Comparison of ENCODE assay signal across 8 cellular contexts in the genomic region with DNA sequence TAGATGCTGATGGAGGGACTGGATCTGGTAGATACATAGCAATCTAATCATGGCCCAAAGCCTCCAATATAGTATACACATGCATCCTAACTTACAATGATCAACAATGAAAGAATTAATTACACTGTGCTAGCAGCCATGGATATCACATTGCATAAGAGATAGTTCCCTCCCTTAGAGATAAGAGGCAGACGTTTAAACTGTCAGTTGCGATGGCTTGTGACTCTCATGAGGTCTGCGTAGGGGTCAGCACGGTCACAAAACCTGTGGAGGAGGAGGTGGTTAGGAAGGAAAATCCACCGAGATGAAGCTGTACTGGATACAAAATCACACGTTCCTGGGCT. TPM values are rescaled to one million over a fixed set of nuclear protein-coding genes. Genes with fewer than 3 reads are reported as not detected.
DNase-seq lines count a peak whose midpoint lies in the region; ATAC-seq, FAIRE-seq and TF ChIP-seq lines count a peak whose summit lies in the region.

No MANE protein-coding gene starts in this region.

- no peaks in the 10 kb centered on the region for H3K9me3 Mint-ChIP-seq in activated T-cell treated with anti-CD3 and anti-CD28 coated beads, Interleukin-2, amount 50 U/mL, for 24 hours

- TF ChIP-seq POLR2A in HepG2 (IDR thresholded peaks at IDR 0.05; ENCODE audit: insufficient read depth in 1 of 2, low read depth in 2 of 2, low read length in 2 of 2), result no peak
- no peak for TF ChIP-seq POLR2A in tibial nerve (IDR thresholded peaks at IDR 0.05)

- H3K27me3 Mint-ChIP-seq in activated T-cell treated with anti-CD3 and anti-CD28 coated beads, Interleukin-2, amount 50 U/mL, for 24 hours, result peaks cover 11% of the 10 kb centered on the region

- no peak for TF ChIP-seq CTCF in HepG2 (CRISPR knock-in tag; IDR thresholded peaks at IDR 0.05)
- no peak for TF ChIP-seq CTCF in tibial nerve (IDR thresholded peaks at IDR 0.05)

- H3K4me3 Mint-ChIP-seq in activated T-cell treated with anti-CD3 and anti-CD28 coated beads, Interleukin-2, amount 50 U/mL, for 24 hours, result peak overlapping the region; percentile 98

- BruUV-seq in HepG2 (replicated peaks; lab: Mats Ljungman, UMichigan), result no TSS peak

- H3K4me3 ChIP-seq in adipocyte (ENCODE audit: low read length), result peak overlapping the region; percentile 89
- H3K4me3 ChIP-seq in HepG2 (replicated peaks in 1 of 3; ENCODE audit: insufficient read depth in 1 of 3, low read depth in 2 of 3, low read length in 3 of 3), result peak overlapping the region; percentile 57 to 87 (median 73)
- H3K4me3 ChIP-seq in tibial nerve, result peak overlapping the region; percentile 62 to 96 (median 78)

- H3K9ac ChIP-seq in adipocyte (ENCODE audit: low read length) (peak overlapping the region; percentile 78), HepG2 (ENCODE audit: insufficient read depth, low read depth, low read length) (no peak overlapping the region)

- no peak overlapping the region for H3K27ac ChIP-seq in HepG2 (ENCODE audit: extremely low read length, insufficient read depth, low read length)
- H3K27ac ChIP-seq in tibial nerve, result peak overlapping the region; percentile 33 to 95 (median 90)

- CTCF ChIA-PET in HepG2 (lab: Yijun Ruan, JAX; ENCODE audit: low intra/inter-chr PET ratio, low total read pairs), result no interaction called here

- DNase-seq in activated T-cell treated with anti-CD3 and anti-CD28 coated beads, Interleukin-2, amount 50 U/mL, for 24 hours, result no peak
- DNase-seq in activated T-cell treated with anti-CD3 and anti-CD28 coated beads for 4 hours (no peak), adipocyte (ENCODE audit: low read depth) (no peak), HepG2 (ENCODE audit: low spot score) (no peak), tibial nerve (ENCODE audit: low spot score in 2 of 2) (no peak), NCI-H2196 treated with DMSO at 0.1 percent for 48 hours (lab: John Stamatoyannopoulos, UW; ENCODE audit: unreplicated experiment) (no peak)

- intact Hi-C loops in HepG2 (cut with micrococcal nuclease; ENCODE audit: unreplicated experiment), result loop anchor here (5.0 to 10.0 kb wide), 2 partner anchors 205 to 313 kb away; no protein-coding TSS in a partner anchor

- peaks cover 15% of the 10 kb centered on the region for H3K4me1 ChIP-seq in adipocyte (ENCODE audit: control insufficient read depth, insufficient read depth, low read length)
- peaks cover 40% of the 10 kb centered on the region for H3K4me1 ChIP-seq in HepG2 (ENCODE audit: insufficient read depth, low read length)
- peaks cover 0 to 36% (median 8%) of the 10 kb centered on the region in 4 donors for H3K4me1 ChIP-seq in tibial nerve

- TF ChIP-seq RAD21 in HepG2 (CRISPR knock-in tag; IDR thresholded peaks at IDR 0.05), result no peak

- H3K36me3 ChIP-seq in adipocyte (ENCODE audit: control insufficient read depth, insufficient read depth, low read length, severe bottlenecking), result no peaks in the 10 kb centered on the region
- H3K36me3 ChIP-seq in HepG2 (replicated peaks in 1 of 2; ENCODE audit: control insufficient read depth in 1 of 2, insufficient read depth in 2 of 2, low read length in 2 of 2), result no peaks in the 10 kb centered on the region
- H3K36me3 ChIP-seq in tibial nerve, result no peaks in the 10 kb centered on the region

- H3K4me2 ChIP-seq in HepG2 (ENCODE audit: low read depth, low read length), result peak overlapping the region; percentile 91

- peak overlapping the region; percentile 20 for H2AFZ ChIP-seq in HepG2 (ENCODE audit: low read length)

- H3K4me1 Mint-ChIP-seq in activated T-cell treated with anti-CD3 and anti-CD28 coated beads, Interleukin-2, amount 50 U/mL, for 24 hours (ENCODE audit: low read depth), result peaks cover 46% of the 10 kb centered on the region

- H3K36me3 Mint-ChIP-seq in activated T-cell treated with anti-CD3 and anti-CD28 coated beads, Interleukin-2, amount 50 U/mL, for 24 hours (ENCODE audit: low read depth), result peaks cover 33% of the 10 kb centered on the region

- in situ Hi-C loops in HepG2 (cut with HindIII; ENCODE audit: extremely low pct_ligation_motif_present, low pct_unique_long_range_greater_than_20kb), result no loop called here

- 0% methylated on average over 6 of the region's 6 CpGs for WGBS in HepG2 (ENCODE audit: low lambda C conversion rate)
- WGBS in tibial nerve, 2 donors, result 18 to 27% methylated on average over 5 to 6 of the region's 6 CpGs

- TF ChIP-seq EP300 in HepG2 (IDR thresholded peaks at IDR 0.05; ENCODE audit: low read depth in 2 of 2, low read length in 2 of 2) (no peak), HepG2 (CRISPR knock-in tag; IDR thresholded peaks at IDR 0.05; ENCODE audit: borderline replicate concordance) (no peak), tibial nerve (IDR thresholded peaks at IDR 0.05) (no peak)

- H3K27me3 ChIP-seq in adipocyte (replicated peaks; ENCODE audit: control insufficient read depth, insufficient read depth, low read length) (peaks cover 5% of the 10 kb centered on the region), HepG2 (ENCODE audit: control insufficient read depth in 1 of 2, insufficient read depth in 2 of 2, low read length in 2 of 2) (peaks cover 8 to 38% of the 10 kb centered on the region in 2 experiments; a peak in 3 of 5 replicates), tibial nerve (peaks cover 0 to 14% of the 10 kb centered on the region in 2 donors)

- ATAC-seq in HepG2 (no peak), GM21737 (IDR thresholded peaks at IDR 0.05; ENCODE audit: unreplicated experiment) (no peak), GM19035 (IDR thresholded peaks at IDR 0.05; ENCODE audit: unreplicated experiment) (no peak)

- peak overlapping the region; percentile 92 for H3K27ac Mint-ChIP-seq in activated T-cell treated with anti-CD3 and anti-CD28 coated beads, Interleukin-2, amount 50 U/mL, for 24 hours

- H3K79me2 ChIP-seq in HepG2 (ENCODE audit: insufficient read depth, low read length), result peaks cover 25% of the 10 kb centered on the region

- H3K9me3 ChIP-seq in adipocyte (ENCODE audit: control insufficient read depth, low read length) (no peaks in the 10 kb centered on the region), HepG2 (ENCODE audit: low read length) (no peaks in the 10 kb centered on the region), tibial nerve (no peaks in the 10 kb centered on the region)

- no peaks in the 10 kb centered on the region for H4K20me1 ChIP-seq in HepG2 (ENCODE audit: insufficient read depth, low read length)

- POLR2A ChIA-PET in HepG2 (lab: Yijun Ruan, JAX), result interaction anchor here (0.9 to 2.1 kb wide), 10 partner anchors 8 to 1279 kb away, joined by 3 to 22 read pairs (median 4); partner anchors contain the start of genes RNU4ATAC and TMEM185B

- FAIRE-seq in HepG2 (lab: Jason Lieb, UNC), result no peak

RNA-seq across cellular contexts. Expression of gene RALB, which starts 0.8 kb away (rescaled TPM):
- total RNA-seq in HepG2 (2016; rRNA removed; fragmentation: Illumina TruSeq; extraction: Trizol) (43.2 and 65.4 TPM in 2 replicates), tibial nerve (10 to 100 TPM; 35.1 to 40.4 (median 39.8) TPM)
- total RNA-seq in HepG2 (2016; cell fraction: cytosol; rRNA removed; fragmentation: Illumina TruSeq; extraction: Trizol; ENCODE audit: low read depth), result 14.7 and 15.0 TPM in 2 replicates
- 46.9 and 63.2 TPM in 2 replicates for total RNA-seq in HepG2 (2016; cell fraction: insoluble cytoplasmic fraction; rRNA removed; fragmentation: Illumina TruSeq; extraction: Trizol)
- total RNA-seq in HepG2 (2016; cell fraction: membrane; rRNA removed; fragmentation: Illumina TruSeq; extraction: Trizol), result 40.6 and 40.7 TPM in 2 replicates
- 18.9 and 20.9 TPM in 2 replicates for total RNA-seq in HepG2 (2016; cell fraction: nucleus; rRNA removed; fragmentation: Illumina TruSeq; extraction: Trizol)
- polyA plus RNA-seq in HepG2 (2011; rRNA removed), result 28.5 and 37.8 TPM in 2 replicates
- 27.1 and 34.7 TPM in 2 replicates for polyA plus RNA-seq in HepG2 (2011; cell fraction: cytosol; rRNA removed)
- 7.9 and 9.7 TPM in 2 replicates for polyA plus RNA-seq in HepG2 (2011; cell fraction: nucleus; rRNA removed)
- 25.9 and 28.9 TPM in 2 replicates for polyA plus RNA-seq in HepG2 (2012)
- polyA plus RNA-seq in HepG2 (2016; cell fraction: cytosol; fragmentation: Illumina TruSeq; extraction: Trizol; ENCODE audit: low read depth), result 17.5 and 21.3 TPM in 2 replicates
- polyA plus RNA-seq in HepG2 (2016; cell fraction: insoluble cytoplasmic fraction; fragmentation: Illumina TruSeq; extraction: Trizol; ENCODE audit: low read depth), result 77.8 and 83.3 TPM in 2 replicates
- polyA plus RNA-seq in HepG2 (2016; cell fraction: membrane; fragmentation: Illumina TruSeq; extraction: Trizol; ENCODE audit: low read depth), result 40.5 and 41.2 TPM in 2 replicates
- polyA plus RNA-seq in HepG2 (2016; cell fraction: nucleus; fragmentation: Illumina TruSeq; extraction: Trizol; ENCODE audit: insufficient read depth, low read depth), result 29.6 and 37.1 TPM in 2 replicates
- 7.6 and 34.5 TPM in 2 replicates for polyA minus RNA-seq in HepG2 (2011; rRNA and poly(A)+ RNA removed; ENCODE audit: low replicate concordance)
- polyA minus RNA-seq in HepG2 (2011; cell fraction: cytosol; rRNA and poly(A)+ RNA removed), result 18.2 and 26.6 TPM in 2 replicates
- 11.1 and 12.7 TPM in 2 replicates for polyA minus RNA-seq in HepG2 (2011; cell fraction: nucleus; rRNA and poly(A)+ RNA removed)

RNA-seq across cellular contexts. Expression of gene TMEM185B, which starts 28.6 kb away (rescaled TPM):
- total RNA-seq in HepG2 (2016; rRNA removed; fragmentation: Illumina TruSeq; extraction: Trizol), result 3.5 and 7.0 TPM in 2 replicates
- total RNA-seq in HepG2 (2016; cell fraction: cytosol; rRNA removed; fragmentation: Illumina TruSeq; extraction: Trizol; ENCODE audit: low read depth), result 1.2 and 1.8 TPM in 2 replicates
- total RNA-seq in HepG2 (2016; cell fraction: insoluble cytoplasmic fraction; rRNA removed; fragmentation: Illumina TruSeq; extraction: Trizol), result 2.9 and 6.9 TPM in 2 replicates
- total RNA-seq in HepG2 (2016; cell fraction: membrane; rRNA removed; fragmentation: Illumina TruSeq; extraction: Trizol), result 3.8 and 4.7 TPM in 2 replicates
- total RNA-seq in HepG2 (2016; cell fraction: nucleus; rRNA removed; fragmentation: Illumina TruSeq; extraction: Trizol), result 6.4 and 7.9 TPM in 2 replicates
- polyA plus RNA-seq in HepG2 (2011; rRNA removed), result 5.6 and 5.7 TPM in 2 replicates
- polyA plus RNA-seq in HepG2 (2011; cell fraction: cytosol; rRNA removed), result 6.0 and 6.3 TPM in 2 replicates
- polyA plus RNA-seq in HepG2 (2011; cell fraction: nucleus; rRNA removed), result 9.5 and 9.8 TPM in 2 replicates
- polyA plus RNA-seq in HepG2 (2012), result 7.3 and 7.8 TPM in 2 replicates
- polyA plus RNA-seq in HepG2 (2016; cell fraction: cytosol; fragmentation: Illumina TruSeq; extraction: Trizol; ENCODE audit: low read depth), result 1.2 and 1.8 TPM in 2 replicates
- 3.2 and 5.0 TPM in 2 replicates for polyA plus RNA-seq in HepG2 (2016; cell fraction: insoluble cytoplasmic fraction; fragmentation: Illumina TruSeq; extraction: Trizol; ENCODE audit: low read depth)
- polyA plus RNA-seq in HepG2 (2016; cell fraction: membrane; fragmentation: Illumina TruSeq; extraction: Trizol; ENCODE audit: low read depth), result 2.4 and 3.2 TPM in 2 replicates
- 8.5 and 10.2 TPM in 2 replicates for polyA plus RNA-seq in HepG2 (2016; cell fraction: nucleus; fragmentation: Illumina TruSeq; extraction: Trizol; ENCODE audit: insufficient read depth, low read depth)
- 13.7 and 14.5 TPM in 2 replicates for polyA minus RNA-seq in HepG2 (2011; rRNA and poly(A)+ RNA removed; ENCODE audit: low replicate concordance)
- 4.8 and 5.5 TPM in 2 replicates for polyA minus RNA-seq in HepG2 (2011; cell fraction: cytosol; rRNA and poly(A)+ RNA removed)
- 5.2 and 7.0 TPM in 2 replicates for polyA minus RNA-seq in HepG2 (2011; cell fraction: nucleus; rRNA and poly(A)+ RNA removed)
- total RNA-seq in tibial nerve, result 10 to 100 TPM; 20.5 to 38.1 (median 35.5) TPM
